23 cellular contexts compared by ENCODE assay signal in genomic region chr2:147097747-147098146, GRCh38.
A peak's percentile ranks its signal among the peaks of the same experiment; 100 is the strongest.
DNase-seq lines count a peak whose midpoint lies in the region; ATAC-seq, FAIRE-seq and TF ChIP-seq lines count a peak whose summit lies in the region.
"Had no signal": no experiment of that assay in that cellular context is flagged by ENCODE, and none has a peak within 500 bp of the region (broad histone marks: within the 10 kb centered on the region; RNA-seq: fewer than 3 reads in every experiment).

No MANE protein-coding gene starts in this region.

- H3K4me1 Mint-ChIP-seq in CD8-positive, alpha-beta T cell (ENCODE audit: low read depth): no peaks in the 10 kb centered on the region
- H3K4me1 Mint-ChIP-seq: B cell; CD8-positive, alpha-beta memory T cell had no signal

- POLR2A ChIA-PET in HepG2 (lab: Yijun Ruan, JAX): no interaction called here
- POLR2A ChIA-PET in GM12878 (lab: Charles Lee): no interaction called here
- POLR2A ChIA-PET in CD8-positive, alpha-beta T cell (lab: Charles Lee): no interaction called here

- TF ChIP-seq CTCF in HepG2 (CRISPR knock-in tag; IDR thresholded peaks at IDR 0.05): no peak
- TF ChIP-seq CTCF in right lobe of liver (IDR thresholded peaks at IDR 0.05): no peak
- no peak for TF ChIP-seq CTCF in GM12878 (IDR thresholded peaks at IDR 0.05 in 2 of 3, conservative IDR thresholded peaks at IDR 0.05 in 1 of 3; ENCODE audit: control insufficient read depth in 2 of 3, extremely low read depth in 1 of 3, insufficient read depth in 1 of 3, low read depth in 3 of 3, low read length in 3 of 3)
- no peak for TF ChIP-seq CTCF in CD8-positive, alpha-beta T cell (IDR thresholded peaks at IDR 0.05)

- TF ChIP-seq POLR2A in HepG2 (IDR thresholded peaks at IDR 0.05; ENCODE audit: insufficient read depth in 1 of 2, low read depth in 2 of 2, low read length in 2 of 2) (no peak), right lobe of liver (IDR thresholded peaks at IDR 0.05) (no peak), GM12878 (IDR thresholded peaks at IDR 0.05; ENCODE audit: low read depth, low read length) (no peak)

- no peak overlapping the region for H3K9ac ChIP-seq in HepG2 (ENCODE audit: insufficient read depth, low read depth, low read length)
- H3K9ac ChIP-seq in GM12878 (ENCODE audit: control insufficient read depth, insufficient read depth, low read length): no peak overlapping the region
- H3K9ac ChIP-seq: BLaER1 treated with 17β-estradiol and CSF1 and Interleukin-3, amounts not matched to agents 10 nM and 100 nM had no signal

- in situ Hi-C loops in HepG2 (cut with HindIII; ENCODE audit: extremely low pct_ligation_motif_present, low pct_unique_long_range_greater_than_20kb): no loop called here
- in situ Hi-C loops in GM12878 (cut with MboI): no loop called here

- no peak for TF ChIP-seq EP300 in HepG2 (IDR thresholded peaks at IDR 0.05; ENCODE audit: low read depth in 2 of 2, low read length in 2 of 2)
- no peak for TF ChIP-seq EP300 in HepG2 (CRISPR knock-in tag; IDR thresholded peaks at IDR 0.05; ENCODE audit: borderline replicate concordance)
- TF ChIP-seq EP300 in GM12878 (IDR thresholded peaks at IDR 0.05; ENCODE audit: borderline replicate concordance in 1 of 2, control insufficient read depth in 1 of 2, low read depth in 2 of 2, low read length in 2 of 2): no peak

- H2AFZ ChIP-seq in HepG2 (ENCODE audit: low read length): no peak overlapping the region
- H2AFZ ChIP-seq in GM12878 (ENCODE audit: control insufficient read depth, low read depth, low read length): no peak overlapping the region

- H3K36me3 ChIP-seq in HepG2 (replicated peaks in 1 of 2; ENCODE audit: control insufficient read depth in 1 of 2, insufficient read depth in 2 of 2, low read length in 2 of 2): no peaks in the 10 kb centered on the region
- H3K36me3 ChIP-seq in right lobe of liver: no peaks in the 10 kb centered on the region
- H3K36me3 ChIP-seq in GM12878 (ENCODE audit: control insufficient read depth in 2 of 2, insufficient read depth in 2 of 2, low read length in 1 of 2): no peaks in the 10 kb centered on the region
- no peaks in the 10 kb centered on the region for H3K36me3 ChIP-seq in CD8-positive, alpha-beta T cell (ENCODE audit: insufficient read depth, low read length)
- H3K36me3 ChIP-seq: BLaER1 treated with 17β-estradiol and CSF1 and Interleukin-3, amounts not matched to agents 10 nM and 100 nM had no signal

- peaks cover 5% of the 10 kb centered on the region for H3K27me3 Mint-ChIP-seq in CD8-positive, alpha-beta T cell (ENCODE audit: low read depth)
- H3K27me3 Mint-ChIP-seq: B cell; CD4-positive, alpha-beta T cell; CD8-positive, alpha-beta memory T cell had no signal

- SMC1A ChIA-PET in GM12878 (lab: Charles Lee; ENCODE audit: uncharacterized antibody, unreplicated experiment): no interaction called here

- H3K9me3 Mint-ChIP-seq in CD8-positive, alpha-beta T cell: no peaks in the 10 kb centered on the region
- H3K9me3 Mint-ChIP-seq: CD4-positive, alpha-beta T cell had no signal

- H3K27ac Mint-ChIP-seq in CD8-positive, alpha-beta T cell: no peak overlapping the region
- H3K27ac Mint-ChIP-seq: B cell; CD4-positive, alpha-beta T cell; CD8-positive, alpha-beta memory T cell had no signal

- H3K9me3 ChIP-seq in HepG2 (ENCODE audit: low read length): peaks cover 23% of the 10 kb centered on the region; the same call in 1 of the 2 replicates
- H3K9me3 ChIP-seq in right lobe of liver: no peaks in the 10 kb centered on the region
- no peaks in the 10 kb centered on the region; the same call in 2 of the 3 replicates for H3K9me3 ChIP-seq in GM12878 (replicated peaks; ENCODE audit: control insufficient read depth, insufficient read depth, low read length)
- no peaks in the 10 kb centered on the region for H3K9me3 ChIP-seq in CD8-positive, alpha-beta T cell (ENCODE audit: low read length)
- H3K9me3 ChIP-seq: A549; BLaER1 treated with 17β-estradiol and CSF1 and Interleukin-3, amounts not matched to agents 10 nM and 100 nM had no signal

- intact Hi-C loops in HepG2 (cut with micrococcal nuclease; ENCODE audit: unreplicated experiment): no loop called here
- intact Hi-C loops in right lobe of liver (cut with DNase I): no loop called here
- intact Hi-C loops in GM12878 (cut with micrococcal nuclease; ENCODE audit: unreplicated experiment): no loop called here
- intact Hi-C loops in CD8-positive, alpha-beta T cell (cut with DNase I, micrococcal nuclease): no loop called here

- no peak overlapping the region for H3K4me2 ChIP-seq in HepG2 (ENCODE audit: low read depth, low read length)
- H3K4me2 ChIP-seq in GM12878 (ENCODE audit: control insufficient read depth, insufficient read depth): no peak overlapping the region
- H3K4me2 ChIP-seq: A549; BLaER1 treated with 17β-estradiol and CSF1 and Interleukin-3, amounts not matched to agents 10 nM and 100 nM had no signal

- H3K36me3 Mint-ChIP-seq in CD8-positive, alpha-beta T cell: no peaks in the 10 kb centered on the region
- H3K36me3 Mint-ChIP-seq: CD8-positive, alpha-beta memory T cell had no signal

- no peaks in the 10 kb centered on the region for H3K27me3 ChIP-seq in HepG2 (ENCODE audit: control insufficient read depth in 1 of 2, insufficient read depth in 2 of 2, low read length in 2 of 2)
- no peaks in the 10 kb centered on the region for H3K27me3 ChIP-seq in right lobe of liver
- H3K27me3 ChIP-seq in GM12878 (replicated peaks in 1 of 2; ENCODE audit: control insufficient read depth in 2 of 2, insufficient read depth in 2 of 2, low read length in 1 of 2): no peaks in the 10 kb centered on the region
- H3K27me3 ChIP-seq in CD8-positive, alpha-beta T cell (ENCODE audit: insufficient read depth, low read length): no peaks in the 10 kb centered on the region
- H3K27me3 ChIP-seq: BLaER1 treated with 17β-estradiol and CSF1 and Interleukin-3, amounts not matched to agents 10 nM and 100 nM had no signal

- H4K20me1 ChIP-seq in HepG2 (ENCODE audit: insufficient read depth, low read length) (no peaks in the 10 kb centered on the region), GM12878 (ENCODE audit: control insufficient read depth, insufficient read depth) (no peaks in the 10 kb centered on the region)
- H4K20me1 ChIP-seq: BLaER1 treated with 17β-estradiol and CSF1 and Interleukin-3, amounts not matched to agents 10 nM and 100 nM had no signal

- no peak overlapping the region for H3K27ac ChIP-seq in HepG2 (ENCODE audit: extremely low read length, insufficient read depth, low read length)
- H3K27ac ChIP-seq in right lobe of liver: no peak overlapping the region
- H3K27ac ChIP-seq in GM12878 (ENCODE audit: control insufficient read depth, insufficient read depth): no peak overlapping the region
- H3K27ac ChIP-seq in CD8-positive, alpha-beta T cell (ENCODE audit: low read depth, low read length): no peak overlapping the region
- H3K27ac ChIP-seq: 22Rv1; A549; BLaER1 treated with 17β-estradiol and CSF1 and Interleukin-3, amounts not matched to agents 10 nM and 100 nM; C4-2B had no signal

- H3K4me3 ChIP-seq in HepG2 (replicated peaks in 1 of 3; ENCODE audit: insufficient read depth in 1 of 3, low read depth in 2 of 3, low read length in 3 of 3) (no peak overlapping the region), right lobe of liver (no peak overlapping the region), GM12878 (no peak overlapping the region)
- no peak overlapping the region for H3K4me3 ChIP-seq in CD8-positive, alpha-beta T cell (ENCODE audit: low read depth, low read length)
- H3K4me3 ChIP-seq: A549; BLaER1 treated with 17β-estradiol and CSF1 and Interleukin-3, amounts not matched to agents 10 nM and 100 nM had no signal

- FAIRE-seq in HepG2 (lab: Jason Lieb, UNC) (no peak), GM12878 (lab: Jason Lieb, UNC) (no peak)
- FAIRE-seq: A549, GM12891, GM19239 had no signal

- ATAC-seq in HepG2 (no peak), right lobe of liver (no peak), GM12878 (no peak)
- no peak for ATAC-seq in CD8-positive, alpha-beta T cell
- ATAC-seq: A549 had no signal

- H3K79me2 ChIP-seq in HepG2 (ENCODE audit: insufficient read depth, low read length) (no peaks in the 10 kb centered on the region), GM12878 (ENCODE audit: control insufficient read depth, insufficient read depth, low read length) (no peaks in the 10 kb centered on the region)

- no peaks in the 10 kb centered on the region for H3K4me1 ChIP-seq in HepG2 (ENCODE audit: insufficient read depth, low read length)
- H3K4me1 ChIP-seq in right lobe of liver: no peaks in the 10 kb centered on the region
- H3K4me1 ChIP-seq in GM12878 (ENCODE audit: control insufficient read depth, insufficient read depth, low read length): no peaks in the 10 kb centered on the region
- no peaks in the 10 kb centered on the region for H3K4me1 ChIP-seq in CD8-positive, alpha-beta T cell (ENCODE audit: insufficient read depth, low read length)
- H3K4me1 ChIP-seq: A549 had no signal

- DNase-seq in HepG2 (ENCODE audit: low spot score): no peak
- DNase-seq in right lobe of liver: no peak
- DNase-seq in GM12878 (ENCODE audit: low read depth, low spot score): no peak
- no peak for DNase-seq in CD8-positive, alpha-beta T cell
- DNase-seq in NCI-H82 (lab: John Stamatoyannopoulos, UW): no peak
- DNase-seq: AML-193; CD4-positive, alpha-beta T cell; CD8-positive, alpha-beta memory T cell; COR-L47; DMS 273 treated with DMSO at 0.1 percent for 48 hours; DMS153; DMS53; DMS79; DND-41; EL; GDM1 had no signal

- RAD21 ChIA-PET in GM12878 (lab: Charles Lee; ENCODE audit: unreplicated experiment): no interaction called here

- no TSS peak for BruUV-seq in HepG2 (replicated peaks; lab: Mats Ljungman, UMichigan)
- no TSS peak for BruUV-seq in GM12878 (replicated peaks; lab: Mats Ljungman, UMichigan)

- no peak overlapping the region for H3K4me3 Mint-ChIP-seq in CD8-positive, alpha-beta T cell
- H3K4me3 Mint-ChIP-seq: B cell; CD4-positive, alpha-beta T cell; CD8-positive, alpha-beta memory T cell had no signal

- CTCF ChIA-PET in HepG2 (lab: Yijun Ruan, JAX; ENCODE audit: low intra/inter-chr PET ratio, low total read pairs) (no interaction called here), GM12878 (lab: Yijun Ruan, JAX) (no interaction called here)
- CTCF ChIA-PET in CD8-positive, alpha-beta T cell (lab: Charles Lee): no interaction called here

- no peak for TF ChIP-seq RAD21 in HepG2 (CRISPR knock-in tag; IDR thresholded peaks at IDR 0.05)
- no peak for TF ChIP-seq RAD21 in GM12878 (IDR thresholded peaks at IDR 0.05; ENCODE audit: insufficient read depth, low read depth, low read length)

TF ChIP-seq in HepG2, 621 proteins besides CTCF, POLR2A, EP300 and RAD21 (continues in another document):
- TF ChIP-seq ATF7 (IDR thresholded peaks at IDR 0.05) (peak; percentile 95), ATF7 (CRISPR knock-in tag; IDR thresholded peaks at IDR 0.05) (no peak)

TF ChIP-seq in GM12878, 131 proteins besides CTCF, POLR2A, EP300 and RAD21:
- peak; percentile 59; the same call in 1 of the 2 replicates for TF ChIP-seq ATF7 (IDR thresholded peaks at IDR 0.05; ENCODE audit: low read depth)
- TF ChIP-seq ZBED1 (IDR thresholded peaks at IDR 0.05; ENCODE audit: borderline replicate concordance): no peak
TF ChIP-seq in GM12878: peak in this region for 1.
